In the genomic region with DNA sequence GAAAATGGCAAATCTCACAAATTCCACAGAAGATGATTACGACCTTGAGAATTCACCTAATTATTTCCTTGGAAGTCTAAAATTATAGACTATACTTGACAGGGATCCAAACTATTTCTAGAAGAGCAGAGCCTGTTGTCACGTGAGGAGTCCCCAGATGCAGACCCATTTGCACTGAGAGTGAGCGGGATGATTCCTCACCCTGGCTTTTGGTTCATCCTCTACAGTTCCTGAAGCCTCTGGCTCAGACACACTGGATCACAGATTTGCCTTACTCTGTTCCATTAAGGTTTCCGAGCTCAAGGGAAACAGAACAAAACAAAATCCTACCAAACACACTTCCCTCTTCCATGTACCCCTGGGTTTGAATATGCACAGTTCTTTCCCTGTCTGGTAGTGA, we compare ENCODE assay signal across 22 cellular contexts. TPM values are rescaled to one million over a fixed set of nuclear protein-coding genes. Genes with fewer than 3 reads are reported as not detected.
DNase-seq lines count a peak whose midpoint lies in the region; ATAC-seq and TF ChIP-seq lines count a peak whose summit lies in the region.
"Had no signal": no experiment of that assay in that cellular context is flagged by ENCODE, and none has a peak within 500 bp of the region (broad histone marks: within the 10 kb centered on the region; RNA-seq: fewer than 3 reads in every experiment).

No MANE protein-coding gene starts in this region.

- peaks cover 5% of the 10 kb centered on the region for H3K36me3 Mint-ChIP-seq in mesothelial cell of epicardium
- H3K36me3 Mint-ChIP-seq in type B pancreatic cell, result no peaks in the 10 kb centered on the region
- H3K36me3 Mint-ChIP-seq: CD4-positive, CD25-positive, alpha-beta regulatory T cell had no signal

- TF ChIP-seq POLR2A in heart left ventricle (IDR thresholded peaks at IDR 0.05), result no peak
- no peak for TF ChIP-seq POLR2A in erythroblast (IDR thresholded peaks at IDR 0.05; ENCODE audit: low read length)

- intact Hi-C loops in heart left ventricle (cut with DNase I) (loop anchor here in 1 of 10 donors (2.0 kb wide), 1 partner anchor 22 kb away; a partner anchor contains a TSS), right cardiac atrium (cut with DNase I) (no loop called here), mammary epithelial cell (cut with micrococcal nuclease) (no loop called here), posterior cingulate gyrus (cut with DNase I) (no loop called here)

- H3K27me3 ChIP-seq in heart left ventricle (no peaks in the 10 kb centered on the region), right cardiac atrium (ENCODE audit: control insufficient read depth, insufficient read depth) (no peaks in the 10 kb centered on the region), mammary epithelial cell (ENCODE audit: insufficient read depth, low read length) (no peaks in the 10 kb centered on the region)
- H3K27me3 ChIP-seq: BE2C had no signal

- TF ChIP-seq CTCF in heart left ventricle (IDR thresholded peaks at IDR 0.05) (no peak), mammary epithelial cell (conservative IDR thresholded peaks at IDR 0.05 in 1 of 2, IDR thresholded peaks at IDR 0.05 in 1 of 2; ENCODE audit: extremely low read depth in 1 of 2, insufficient read depth in 1 of 2, low read depth in 1 of 2, low read length in 2 of 2) (no peak), mesothelial cell of epicardium (IDR thresholded peaks at IDR 0.05; ENCODE audit: unreplicated experiment) (no peak), type B pancreatic cell (conservative IDR thresholded peaks at IDR 0.05) (no peak)

- H3K4me1 ChIP-seq in heart left ventricle (peaks cover 0 to 37% (median 10%) of the 10 kb centered on the region in 12 donors), right cardiac atrium (ENCODE audit: control insufficient read depth, insufficient read depth, low read length) (peaks cover 5% of the 10 kb centered on the region), mammary epithelial cell (ENCODE audit: insufficient read depth, low read length) (no peaks in the 10 kb centered on the region)

- CTCF ChIA-PET in mammary epithelial cell (lab: Charles Lee; ENCODE audit: low non-redundant PET), result no interaction called here

- peak overlapping the region in 9 of 12 donors; percentile 9 to 68 (median 46) for H3K27ac ChIP-seq in heart left ventricle
- no peak overlapping the region for H3K27ac ChIP-seq in right cardiac atrium (ENCODE audit: low read length)
- H3K27ac ChIP-seq in mammary epithelial cell (ENCODE audit: insufficient read depth, low read depth, low read length), result no peak overlapping the region
- H3K27ac ChIP-seq: GM23248 had no signal

- in situ Hi-C loops in mammary epithelial cell (cut with MboI; ENCODE audit: low sequenced_read_pairs in 2 of 2), result no loop called here

- H3K4me3 ChIP-seq in heart left ventricle (no peak overlapping the region), right cardiac atrium (ENCODE audit: low read length) (no peak overlapping the region), mammary epithelial cell (replicated peaks in 1 of 3; ENCODE audit: insufficient read depth in 1 of 3, low read depth in 2 of 3, low read length in 3 of 3) (no peak overlapping the region)
- H3K4me3 ChIP-seq: GM23248 had no signal

- H3K4me1 Mint-ChIP-seq in mesothelial cell of epicardium (peaks cover 23% of the 10 kb centered on the region), type B pancreatic cell (ENCODE audit: unreplicated experiment) (peaks cover 18% of the 10 kb centered on the region)
- H3K4me1 Mint-ChIP-seq: CD4-positive, CD25-positive, alpha-beta regulatory T cell had no signal

- no peak overlapping the region for H3K4me3 Mint-ChIP-seq in mesothelial cell of epicardium
- H3K4me3 Mint-ChIP-seq in type B pancreatic cell, result peak overlapping the region; percentile 35
- H3K4me3 Mint-ChIP-seq: CD4-positive, CD25-positive, alpha-beta regulatory T cell had no signal

- no peaks in the 10 kb centered on the region for H4K20me1 ChIP-seq in mammary epithelial cell (ENCODE audit: insufficient read depth, low read length)

- H3K9ac ChIP-seq in mammary epithelial cell (ENCODE audit: insufficient read depth, low read length), result no peak overlapping the region
- H3K9ac ChIP-seq: GM23248 had no signal

- no TSS peak for BruUV-seq in mammary epithelial cell (replicated peaks; lab: Mats Ljungman, UMichigan)

- dilution Hi-C loops in mammary epithelial cell (cut with HindIII; ENCODE audit: low sequenced_read_pairs), result no loop called here

- H3K9me3 Mint-ChIP-seq in mesothelial cell of epicardium (peaks cover 19% of the 10 kb centered on the region), type B pancreatic cell (peaks cover 5% of the 10 kb centered on the region)

- peak overlapping the region; percentile 3 for H2AFZ ChIP-seq in mammary epithelial cell (ENCODE audit: low read depth, low read length)
- H2AFZ ChIP-seq: GM23248 had no signal

- no peaks in the 10 kb centered on the region for H3K27me3 Mint-ChIP-seq in mesothelial cell of epicardium (ENCODE audit: low read depth)
- H3K27me3 Mint-ChIP-seq in type B pancreatic cell, result no peaks in the 10 kb centered on the region

- no peak for DNase-seq in heart left ventricle
- DNase-seq in right cardiac atrium, result no peak
- DNase-seq in mammary epithelial cell, result no peak
- DNase-seq in mesothelial cell of epicardium (ENCODE audit: low spot score in 2 of 2, unreplicated experiment in 2 of 2), result no peak
- no peak for DNase-seq in type B pancreatic cell (ENCODE audit: extremely low spot score, unreplicated experiment)
- DNase-seq in posterior cingulate gyrus, result no peak
- no peak for DNase-seq in erythroblast (lab: John Stamatoyannopoulos, UW)
- DNase-seq: 8988T; BE2C; CD4-positive, CD25-positive, alpha-beta regulatory T cell; COR-L47; DMS 273 treated with DMSO at 0.1 percent for 48 hours; GF-D8; GM23248; NCI-H187; NCI-H226; NCI-H524; SHP77 treated with DMSO at 0.1 percent for 48 hours had no signal

- no peaks in the 10 kb centered on the region for H3K36me3 ChIP-seq in heart left ventricle
- no peaks in the 10 kb centered on the region for H3K36me3 ChIP-seq in mammary epithelial cell (ENCODE audit: insufficient read depth, low read length)
- H3K36me3 ChIP-seq: BE2C had no signal

- no peaks in the 10 kb centered on the region for H3K79me2 ChIP-seq in mammary epithelial cell (ENCODE audit: insufficient read depth, low read length)

- H3K9me3 ChIP-seq in heart left ventricle (peaks cover 0 to 20% (median 7%) of the 10 kb centered on the region in 12 donors), right cardiac atrium (ENCODE audit: control insufficient read depth, low read length) (no peaks in the 10 kb centered on the region), mammary epithelial cell (replicated peaks; ENCODE audit: insufficient read depth, low read length) (no peaks in the 10 kb centered on the region)

- peak overlapping the region; percentile 37 for H3K27ac Mint-ChIP-seq in mesothelial cell of epicardium
- no peak overlapping the region for H3K27ac Mint-ChIP-seq in type B pancreatic cell

- 54 to 66% (median 62%) methylated on average over 4 of the region's 4 CpGs for WGBS in heart left ventricle, 4 donors
- 43% methylated on average over 4 of the region's 4 CpGs for WGBS in right cardiac atrium
- WGBS in mammary epithelial cell (ENCODE audit: low coverage, missing lambda C conversion rate), result 43% methylated on average over 4 of the region's 4 CpGs

- ATAC-seq in heart left ventricle, result peak in 1 of 4 donors; percentile 42
- no peak for ATAC-seq in right cardiac atrium
- no peak for ATAC-seq in HG03354 (IDR thresholded peaks at IDR 0.05; ENCODE audit: poor library complexity, severe bottlenecking, unreplicated experiment)
- ATAC-seq: HCT116 had no signal

- no peak overlapping the region for H3K4me2 ChIP-seq in mammary epithelial cell (ENCODE audit: insufficient read depth, low read depth, low read length)

RNA-seq across cellular contexts. Expression of a gene that starts 22.9 kb away (rescaled TPM):
- total RNA-seq in heart left ventricle (10 to 100 TPM in 2 of 9 donors, 1 to 10 TPM in 7; 3.8 to 11.5 (median 5.4) TPM), right cardiac atrium (10 to 100 TPM in 2 of 4 donors, 1 to 10 TPM in 2; 6.8 to 12.6 (median 9.9) TPM), mammary epithelial cell (not detected), mesothelial cell of epicardium (3.5 to 3.9 TPM (median 3.5 TPM) in 3 replicates), type B pancreatic cell (ENCODE audit: low replicate concordance) (4.7 and 6.1 TPM in 2 replicates)
- polyA plus RNA-seq in heart left ventricle (1 to 10 TPM; 1.8 to 6.1 TPM), right cardiac atrium (7.9 TPM), mammary epithelial cell (not detected)
- not detected for polyA minus RNA-seq in mammary epithelial cell
- total RNA-seq: GM23248, RPMI7951 had no signal
- polyA plus RNA-seq: AG04450, GM23248 had no signal

Comparison
In these comparisons a context has a peak if more than half of its experiments do, and no peak if none do; other contexts are left out.
1. H3K27ac ChIP-seq: peak in heart left ventricle (9 of 12); none in right cardiac atrium (single experiment) and mammary epithelial cell (single experiment).